In the genomic region with DNA sequence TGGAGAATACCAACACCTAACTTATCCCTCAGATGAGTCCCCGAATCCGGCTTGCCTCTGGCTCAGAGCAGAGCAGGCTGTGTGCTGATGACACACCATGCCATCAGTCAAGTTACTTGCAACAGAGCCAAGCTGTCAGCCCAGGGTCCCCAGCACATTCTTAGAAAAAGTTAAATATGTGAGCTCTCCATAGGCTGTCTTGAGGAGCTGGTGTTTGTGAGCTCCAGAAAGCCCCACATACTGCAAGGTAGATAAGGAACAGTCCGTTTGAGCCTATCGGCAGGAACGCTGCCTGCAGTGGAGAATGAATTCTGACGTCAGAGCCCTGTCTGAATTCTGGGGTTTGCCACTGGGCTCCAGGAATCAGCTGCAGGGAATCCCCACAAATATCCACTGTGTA, we compare ENCODE assay signal across 1 cellular context.
TF ChIP-seq lines count a peak whose summit lies in the region.

No MANE protein-coding gene starts in this region.

TF ChIP-seq in K562, 482 proteins besides CTCF, POLR2A, EP300 and RAD21 (continued from another document and continues in another):
- TF ChIP-seq, protein P1, sequence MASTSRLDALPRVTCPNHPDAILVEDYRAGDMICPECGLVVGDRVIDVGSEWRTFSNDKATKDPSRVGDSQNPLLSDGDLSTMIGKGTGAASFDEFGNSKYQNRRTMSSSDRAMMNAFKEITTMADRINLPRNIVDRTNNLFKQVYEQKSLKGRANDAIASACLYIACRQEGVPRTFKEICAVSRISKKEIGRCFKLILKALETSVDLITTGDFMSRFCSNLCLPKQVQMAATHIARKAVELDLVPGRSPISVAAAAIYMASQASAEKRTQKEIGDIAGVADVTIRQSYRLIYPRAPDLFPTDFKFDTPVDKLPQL (IDR thresholded peaks at IDR 0.05; ENCODE audit: extremely low read depth, insufficient read length): no peak
- TF ChIP-seq CHCHD3 (CRISPR knock-in tag; IDR thresholded peaks at IDR 0.05) (no peak), ARID1B (IDR thresholded peaks at IDR 0.05) (peak; percentile 65), CBFA2T3 (IDR thresholded peaks at IDR 0.05) (peak; percentile 65), ZNF3 (CRISPR knock-in tag; IDR thresholded peaks at IDR 0.05) (no peak), MED1 (CRISPR knock-in tag; IDR thresholded peaks at IDR 0.05; ENCODE audit: borderline replicate concordance) (no peak), GATAD2A (IDR thresholded peaks at IDR 0.05) (no peak), CREB1 (IDR thresholded peaks at IDR 0.05) (peak; percentile 67), CREB1 (CRISPR knock-in tag; IDR thresholded peaks at IDR 0.05) (peak; percentile 66), PHF21A (IDR thresholded peaks at IDR 0.05; ENCODE audit: borderline replicate concordance, low read depth) (no peak), KDM1A (IDR thresholded peaks at IDR 0.05) (no peak), SAFB2 (IDR thresholded peaks at IDR 0.05; ENCODE audit: borderline replicate concordance, low read depth, low read length, severe bottlenecking) (no peak), ZNF274 (IDR thresholded peaks at IDR 0.05; ENCODE audit: borderline replicate concordance, low read depth, low read length) (no peak), MBD2 (IDR thresholded peaks at IDR 0.05; ENCODE audit: borderline replicate concordance, low read depth) (no peak), NCOA6 (IDR thresholded peaks at IDR 0.05) (no peak), TAF9B (IDR thresholded peaks at IDR 0.05; ENCODE audit: partially characterized antibody) (peak; percentile 51), LARP7 (IDR thresholded peaks at IDR 0.05) (no peak), U2AF1 (optimal IDR thresholded peaks at IDR 0.05; ENCODE audit: low read depth, low read length) (no peak), GTF2F1 (IDR thresholded peaks at IDR 0.05; ENCODE audit: low read depth, low read length) (no peak), PCBP2 (IDR thresholded peaks at IDR 0.05; ENCODE audit: low read depth, low read length, poor library complexity, severe bottlenecking) (no peak), MIER1 (IDR thresholded peaks at IDR 0.05; ENCODE audit: low read depth) (no peak), PTTG1 (tag; IDR thresholded peaks at IDR 0.05; ENCODE audit: low read depth) (no peak), HNRNPUL1 (IDR thresholded peaks at IDR 0.05; ENCODE audit: low read length) (no peak), BCOR (IDR thresholded peaks at IDR 0.05) (no peak), CC2D1A (IDR thresholded peaks at IDR 0.05) (no peak), MAZ (CRISPR knock-in tag; conservative IDR thresholded peaks at IDR 0.05 in 1 of 2, IDR thresholded peaks at IDR 0.05 in 1 of 2) (peak in 1 of 2 experiments; percentile 36; a peak in 1 of 4 replicates), DMBX1 (CRISPR knock-in tag; IDR thresholded peaks at IDR 0.05; ENCODE audit: borderline replicate concordance) (no peak), RFX5 (IDR thresholded peaks at IDR 0.05; ENCODE audit: low read depth, low read length) (no peak), ZNF224 (CRISPR knock-in tag; IDR thresholded peaks at IDR 0.05) (no peak), FOSL1 (tag; conservative IDR thresholded peaks at IDR 0.05) (peak; percentile 45), HNRNPLL (IDR thresholded peaks at IDR 0.05; ENCODE audit: low read depth, low read length, poor library complexity, severe bottlenecking) (no peak), SIN3B (IDR thresholded peaks at IDR 0.05; ENCODE audit: low read depth) (no peak), EP400 (IDR thresholded peaks at IDR 0.05) (peak; percentile 53), WHSC1 (IDR thresholded peaks at IDR 0.05; ENCODE audit: low read length) (no peak), ZNF507 (tag; conservative IDR thresholded peaks at IDR 0.05) (no peak), KLF16 (IDR thresholded peaks at IDR 0.05) (no peak), ZNF764 (CRISPR knock-in tag; IDR thresholded peaks at IDR 0.05; ENCODE audit: low read depth) (no peak), CREM (IDR thresholded peaks at IDR 0.05; ENCODE audit: low read depth) (peak; percentile 87), HDAC1 (IDR thresholded peaks at IDR 0.05) (0 out of 4 replicates have a peak, but pooled peaks of 1 of the 2 experiments have one; percentile 17), BRD4 (IDR thresholded peaks at IDR 0.05) (no peak), KAT8 (IDR thresholded peaks at IDR 0.05; ENCODE audit: low read depth) (no peak), RBM34 (IDR thresholded peaks at IDR 0.05; ENCODE audit: borderline replicate concordance, insufficient read depth, low read length) (no peak), ZFP1 (CRISPR knock-in tag; IDR thresholded peaks at IDR 0.05) (no peak)
- TF ChIP-seq, protein P2, sequence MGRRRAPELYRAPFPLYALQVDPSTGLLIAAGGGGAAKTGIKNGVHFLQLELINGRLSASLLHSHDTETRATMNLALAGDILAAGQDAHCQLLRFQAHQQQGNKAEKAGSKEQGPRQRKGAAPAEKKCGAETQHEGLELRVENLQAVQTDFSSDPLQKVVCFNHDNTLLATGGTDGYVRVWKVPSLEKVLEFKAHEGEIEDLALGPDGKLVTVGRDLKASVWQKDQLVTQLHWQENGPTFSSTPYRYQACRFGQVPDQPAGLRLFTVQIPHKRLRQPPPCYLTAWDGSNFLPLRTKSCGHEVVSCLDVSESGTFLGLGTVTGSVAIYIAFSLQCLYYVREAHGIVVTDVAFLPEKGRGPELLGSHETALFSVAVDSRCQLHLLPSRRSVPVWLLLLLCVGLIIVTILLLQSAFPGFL (CRISPR knock-in tag; IDR thresholded peaks at IDR 0.05): no peak
- TF ChIP-seq, protein P3, sequence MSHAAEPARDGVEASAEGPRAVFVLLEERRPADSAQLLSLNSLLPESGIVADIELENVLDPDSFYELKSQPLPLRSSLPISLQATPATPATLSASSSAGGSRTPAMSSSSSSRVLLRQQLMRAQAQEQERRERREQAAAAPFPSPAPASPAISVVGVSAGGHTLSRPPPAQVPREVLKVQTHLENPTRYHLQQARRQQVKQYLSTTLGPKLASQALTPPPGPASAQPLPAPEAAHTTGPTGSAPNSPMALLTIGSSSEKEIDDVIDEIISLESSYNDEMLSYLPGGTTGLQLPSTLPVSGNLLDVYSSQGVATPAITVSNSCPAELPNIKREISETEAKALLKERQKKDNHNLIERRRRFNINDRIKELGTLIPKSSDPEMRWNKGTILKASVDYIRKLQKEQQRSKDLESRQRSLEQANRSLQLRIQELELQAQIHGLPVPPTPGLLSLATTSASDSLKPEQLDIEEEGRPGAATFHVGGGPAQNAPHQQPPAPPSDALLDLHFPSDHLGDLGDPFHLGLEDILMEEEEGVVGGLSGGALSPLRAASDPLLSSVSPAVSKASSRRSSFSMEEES (CRISPR knock-in tag; IDR thresholded peaks at IDR 0.05): no peak
- TF ChIP-seq, protein P4, sequence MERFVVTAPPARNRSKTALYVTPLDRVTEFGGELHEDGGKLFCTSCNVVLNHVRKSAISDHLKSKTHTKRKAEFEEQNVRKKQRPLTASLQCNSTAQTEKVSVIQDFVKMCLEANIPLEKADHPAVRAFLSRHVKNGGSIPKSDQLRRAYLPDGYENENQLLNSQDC (CRISPR knock-in tag; IDR thresholded peaks at IDR 0.05): no peak
- TF ChIP-seq, protein P5, sequence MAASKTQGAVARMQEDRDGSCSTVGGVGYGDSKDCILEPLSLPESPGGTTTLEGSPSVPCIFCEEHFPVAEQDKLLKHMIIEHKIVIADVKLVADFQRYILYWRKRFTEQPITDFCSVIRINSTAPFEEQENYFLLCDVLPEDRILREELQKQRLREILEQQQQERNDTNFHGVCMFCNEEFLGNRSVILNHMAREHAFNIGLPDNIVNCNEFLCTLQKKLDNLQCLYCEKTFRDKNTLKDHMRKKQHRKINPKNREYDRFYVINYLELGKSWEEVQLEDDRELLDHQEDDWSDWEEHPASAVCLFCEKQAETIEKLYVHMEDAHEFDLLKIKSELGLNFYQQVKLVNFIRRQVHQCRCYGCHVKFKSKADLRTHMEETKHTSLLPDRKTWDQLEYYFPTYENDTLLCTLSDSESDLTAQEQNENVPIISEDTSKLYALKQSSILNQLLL (CRISPR knock-in tag; IDR thresholded peaks at IDR 0.05; ENCODE audit: borderline replicate concordance): no peak
- TF ChIP-seq, protein P6, sequence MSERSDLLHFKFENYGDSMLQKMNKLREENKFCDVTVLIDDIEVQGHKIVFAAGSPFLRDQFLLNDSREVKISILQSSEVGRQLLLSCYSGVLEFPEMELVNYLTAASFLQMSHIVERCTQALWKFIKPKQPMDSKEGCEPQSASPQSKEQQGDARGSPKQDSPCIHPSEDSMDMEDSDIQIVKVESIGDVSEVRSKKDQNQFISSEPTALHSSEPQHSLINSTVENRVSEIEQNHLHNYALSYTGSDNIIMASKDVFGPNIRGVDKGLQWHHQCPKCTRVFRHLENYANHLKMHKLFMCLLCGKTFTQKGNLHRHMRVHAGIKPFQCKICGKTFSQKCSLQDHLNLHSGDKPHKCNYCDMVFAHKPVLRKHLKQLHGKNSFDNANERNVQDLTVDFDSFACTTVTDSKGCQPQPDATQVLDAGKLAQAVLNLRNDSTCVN (CRISPR knock-in tag; IDR thresholded peaks at IDR 0.05): no peak
- TF ChIP-seq, protein P7, sequence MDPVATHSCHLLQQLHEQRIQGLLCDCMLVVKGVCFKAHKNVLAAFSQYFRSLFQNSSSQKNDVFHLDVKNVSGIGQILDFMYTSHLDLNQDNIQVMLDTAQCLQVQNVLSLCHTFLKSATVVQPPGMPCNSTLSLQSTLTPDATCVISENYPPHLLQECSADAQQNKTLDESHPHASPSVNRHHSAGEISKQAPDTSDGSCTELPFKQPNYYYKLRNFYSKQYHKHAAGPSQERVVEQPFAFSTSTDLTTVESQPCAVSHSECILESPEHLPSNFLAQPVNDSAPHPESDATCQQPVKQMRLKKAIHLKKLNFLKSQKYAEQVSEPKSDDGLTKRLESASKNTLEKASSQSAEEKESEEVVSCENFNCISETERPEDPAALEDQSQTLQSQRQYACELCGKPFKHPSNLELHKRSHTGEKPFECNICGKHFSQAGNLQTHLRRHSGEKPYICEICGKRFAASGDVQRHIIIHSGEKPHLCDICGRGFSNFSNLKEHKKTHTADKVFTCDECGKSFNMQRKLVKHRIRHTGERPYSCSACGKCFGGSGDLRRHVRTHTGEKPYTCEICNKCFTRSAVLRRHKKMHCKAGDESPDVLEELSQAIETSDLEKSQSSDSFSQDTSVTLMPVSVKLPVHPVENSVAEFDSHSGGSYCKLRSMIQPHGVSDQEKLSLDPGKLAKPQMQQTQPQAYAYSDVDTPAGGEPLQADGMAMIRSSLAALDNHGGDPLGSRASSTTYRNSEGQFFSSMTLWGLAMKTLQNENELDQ (CRISPR knock-in tag; IDR thresholded peaks at IDR 0.05; ENCODE audit: borderline replicate concordance): no peak
- TF ChIP-seq, protein P8, sequence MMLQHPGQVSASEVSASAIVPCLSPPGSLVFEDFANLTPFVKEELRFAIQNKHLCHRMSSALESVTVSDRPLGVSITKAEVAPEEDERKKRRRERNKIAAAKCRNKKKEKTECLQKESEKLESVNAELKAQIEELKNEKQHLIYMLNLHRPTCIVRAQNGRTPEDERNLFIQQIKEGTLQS (IDR thresholded peaks at IDR 0.05): peak; percentile 85
- TF ChIP-seq, protein P8 (CRISPR knock-in tag; conservative IDR thresholded peaks at IDR 0.05): no peak
- TF ChIP-seq, protein P9, sequence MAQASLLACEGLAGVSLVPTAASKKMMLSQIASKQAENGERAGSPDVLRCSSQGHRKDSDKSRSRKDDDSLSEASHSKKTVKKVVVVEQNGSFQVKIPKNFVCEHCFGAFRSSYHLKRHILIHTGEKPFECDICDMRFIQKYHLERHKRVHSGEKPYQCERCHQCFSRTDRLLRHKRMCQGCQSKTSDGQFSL (CRISPR knock-in tag; IDR thresholded peaks at IDR 0.05): no peak
- TF ChIP-seq, protein P9 (tag; IDR thresholded peaks at IDR 0.05): no peak
- TF ChIP-seq, protein P10, sequence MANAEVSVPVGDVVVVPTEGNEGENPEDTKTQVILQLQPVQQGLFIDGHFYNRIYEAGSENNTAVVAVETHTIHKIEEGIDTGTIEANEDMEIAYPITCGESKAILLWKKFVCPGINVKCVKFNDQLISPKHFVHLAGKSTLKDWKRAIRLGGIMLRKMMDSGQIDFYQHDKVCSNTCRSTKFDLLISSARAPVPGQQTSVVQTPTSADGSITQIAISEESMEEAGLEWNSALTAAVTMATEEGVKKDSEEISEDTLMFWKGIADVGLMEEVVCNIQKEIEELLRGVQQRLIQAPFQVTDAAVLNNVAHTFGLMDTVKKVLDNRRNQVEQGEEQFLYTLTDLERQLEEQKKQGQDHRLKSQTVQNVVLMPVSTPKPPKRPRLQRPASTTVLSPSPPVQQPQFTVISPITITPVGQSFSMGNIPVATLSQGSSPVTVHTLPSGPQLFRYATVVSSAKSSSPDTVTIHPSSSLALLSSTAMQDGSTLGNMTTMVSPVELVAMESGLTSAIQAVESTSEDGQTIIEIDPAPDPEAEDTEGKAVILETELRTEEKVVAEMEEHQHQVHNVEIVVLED (CRISPR knock-in tag; IDR thresholded peaks at IDR 0.05): no peak
- TF ChIP-seq, protein P11, sequence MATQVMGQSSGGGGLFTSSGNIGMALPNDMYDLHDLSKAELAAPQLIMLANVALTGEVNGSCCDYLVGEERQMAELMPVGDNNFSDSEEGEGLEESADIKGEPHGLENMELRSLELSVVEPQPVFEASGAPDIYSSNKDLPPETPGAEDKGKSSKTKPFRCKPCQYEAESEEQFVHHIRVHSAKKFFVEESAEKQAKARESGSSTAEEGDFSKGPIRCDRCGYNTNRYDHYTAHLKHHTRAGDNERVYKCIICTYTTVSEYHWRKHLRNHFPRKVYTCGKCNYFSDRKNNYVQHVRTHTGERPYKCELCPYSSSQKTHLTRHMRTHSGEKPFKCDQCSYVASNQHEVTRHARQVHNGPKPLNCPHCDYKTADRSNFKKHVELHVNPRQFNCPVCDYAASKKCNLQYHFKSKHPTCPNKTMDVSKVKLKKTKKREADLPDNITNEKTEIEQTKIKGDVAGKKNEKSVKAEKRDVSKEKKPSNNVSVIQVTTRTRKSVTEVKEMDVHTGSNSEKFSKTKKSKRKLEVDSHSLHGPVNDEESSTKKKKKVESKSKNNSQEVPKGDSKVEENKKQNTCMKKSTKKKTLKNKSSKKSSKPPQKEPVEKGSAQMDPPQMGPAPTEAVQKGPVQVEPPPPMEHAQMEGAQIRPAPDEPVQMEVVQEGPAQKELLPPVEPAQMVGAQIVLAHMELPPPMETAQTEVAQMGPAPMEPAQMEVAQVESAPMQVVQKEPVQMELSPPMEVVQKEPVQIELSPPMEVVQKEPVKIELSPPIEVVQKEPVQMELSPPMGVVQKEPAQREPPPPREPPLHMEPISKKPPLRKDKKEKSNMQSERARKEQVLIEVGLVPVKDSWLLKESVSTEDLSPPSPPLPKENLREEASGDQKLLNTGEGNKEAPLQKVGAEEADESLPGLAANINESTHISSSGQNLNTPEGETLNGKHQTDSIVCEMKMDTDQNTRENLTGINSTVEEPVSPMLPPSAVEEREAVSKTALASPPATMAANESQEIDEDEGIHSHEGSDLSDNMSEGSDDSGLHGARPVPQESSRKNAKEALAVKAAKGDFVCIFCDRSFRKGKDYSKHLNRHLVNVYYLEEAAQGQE (CRISPR knock-in tag; IDR thresholded peaks at IDR 0.05; ENCODE audit: low read depth): no peak
